8 cellular contexts compared by ENCODE assay signal in genomic region chr22:42367980-42368378, GRCh38.
DNase-seq lines count a peak whose midpoint lies in the region; ATAC-seq and TF ChIP-seq lines count a peak whose summit lies in the region.

No MANE protein-coding gene starts in this region.

- H3K4me3 Mint-ChIP-seq in HFFc6, result no peak overlapping the region

- H3K9me3 ChIP-seq in heart right ventricle, result no peaks in the 10 kb centered on the region
- H3K9me3 ChIP-seq in gastrocnemius medialis, result no peaks in the 10 kb centered on the region

- H3K4me1 ChIP-seq in heart right ventricle (peaks cover 12 to 56% (median 40%) of the 10 kb centered on the region in 9 donors), gastrocnemius medialis (peaks cover 11 to 18% of the 10 kb centered on the region in 2 donors)

- intact Hi-C loops in heart right ventricle (cut with DNase I) (no loop called here), gastrocnemius medialis (cut with DNase I; ENCODE audit: low total_unique reads) (loop anchor here (2.0 to 5.0 kb wide), 3 partner anchors 97 to 421 kb away; partner anchors contain the start of genes CENPM, NAGA, PHETA2 and TCF20)

- ATAC-seq in heart right ventricle (no peak), gastrocnemius medialis (no peak), HG03039 (IDR thresholded peaks at IDR 0.05; ENCODE audit: unreplicated experiment) (no peak)

- in situ Hi-C loops in gastrocnemius medialis (cut with MboI; ENCODE audit: low sequenced_read_pairs in 4 of 4), result no loop called here

- no peaks in the 10 kb centered on the region for H3K36me3 Mint-ChIP-seq in HFFc6 (ENCODE audit: low read depth)

- TF ChIP-seq CTCF in heart right ventricle (IDR thresholded peaks at IDR 0.05) (no peak), gastrocnemius medialis (IDR thresholded peaks at IDR 0.05 in 4 of 5, conservative IDR thresholded peaks at IDR 0.05 in 1 of 5) (no peak), HFFc6 (IDR thresholded peaks at IDR 0.05) (no peak)

- peak overlapping the region in 1 of 10 donors; percentile 32 for H3K27ac ChIP-seq in heart right ventricle
- no peak overlapping the region for H3K27ac ChIP-seq in gastrocnemius medialis

- H3K27me3 ChIP-seq in heart right ventricle (peaks cover 0 to 61% (median 28%) of the 10 kb centered on the region in 7 donors), gastrocnemius medialis (peaks cover 10 to 18% (median 15%) of the 10 kb centered on the region in 3 donors)

- no peaks in the 10 kb centered on the region for H3K36me3 ChIP-seq in heart right ventricle
- H3K36me3 ChIP-seq in gastrocnemius medialis, result no peaks in the 10 kb centered on the region

- H3K27me3 Mint-ChIP-seq in HFFc6 (ENCODE audit: insufficient read depth), result peaks cover 41% of the 10 kb centered on the region

- peaks cover 6% of the 10 kb centered on the region; the same call in 1 of the 2 replicates for H3K4me1 Mint-ChIP-seq in HFFc6 (ENCODE audit: low read depth)

- TF ChIP-seq POLR2A in gastrocnemius medialis (IDR thresholded peaks at IDR 0.05), result no peak

- no peaks in the 10 kb centered on the region for H3K9me3 Mint-ChIP-seq in HFFc6

- H3K27ac Mint-ChIP-seq in HFFc6, result no peak overlapping the region

- DNase-seq in DMS53 (lab: John Stamatoyannopoulos, UW) (peak; percentile 54), DMS53 treated with DMSO at 0.1 percent for 48 hours (lab: John Stamatoyannopoulos, UW; ENCODE audit: unreplicated experiment) (no peak), RKO (ENCODE audit: low spot score) (peak; percentile 21), heart right ventricle (no peak), gastrocnemius medialis (no peak), KG1 (lab: John Stamatoyannopoulos, UW) (no peak), HFFc6 (no peak)

- WGBS in heart right ventricle, 2 donors, result 8 to 19% methylated on average over 11 of the region's 11 CpGs

- peak overlapping the region; percentile 43 to 79 (median 63) for H3K4me3 ChIP-seq in heart right ventricle
- peak overlapping the region in 3 of 4 donors; percentile 60 to 75 (median 62) for H3K4me3 ChIP-seq in gastrocnemius medialis

Comparison
In these comparisons a context has a peak if more than half of its experiments do, and no peak if none do; other contexts are left out.
1. DNase-seq: peak in DMS53 (single experiment) and RKO (single experiment); none in DMS53 treated with DMSO at 0.1 percent for 48 hours (single experiment), heart right ventricle (0 of 2), gastrocnemius medialis (0 of 2), KG1 (single experiment) and HFFc6 (single experiment).